ENCODE assay signal across 9 cellular contexts in the genomic region with DNA sequence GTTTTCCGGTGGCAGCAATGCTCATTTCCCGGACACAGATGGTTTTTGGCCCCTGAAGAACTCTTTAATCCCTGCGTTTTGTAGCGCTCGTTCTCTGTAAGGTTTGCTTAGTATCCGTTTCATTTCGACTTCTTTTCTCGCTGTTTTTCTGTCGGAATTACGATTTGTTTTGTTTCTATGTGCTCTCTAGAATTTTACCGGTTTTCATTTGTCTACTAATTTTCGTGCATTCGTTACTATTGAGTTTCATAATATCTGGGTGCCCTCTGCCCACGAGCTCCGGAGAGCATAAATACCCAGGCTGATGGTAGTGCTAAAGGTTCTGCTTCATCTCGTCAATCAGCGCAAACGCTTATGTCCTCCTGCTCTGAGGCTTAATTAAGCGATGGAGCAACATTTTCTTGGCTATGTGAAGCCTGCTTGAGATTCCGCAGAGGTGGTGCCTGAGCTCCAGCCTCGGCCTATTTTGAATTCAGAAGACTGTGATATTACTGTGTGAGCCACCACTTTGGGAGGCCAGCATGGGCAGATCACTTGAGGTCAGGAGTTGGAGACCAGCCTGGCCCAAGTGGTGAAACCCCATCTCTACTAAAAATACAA. TPM values are rescaled to one million over a fixed set of nuclear protein-coding genes. Genes with fewer than 3 reads are reported as not detected.
DNase-seq lines count a peak whose midpoint lies in the region; ATAC-seq, FAIRE-seq and TF ChIP-seq lines count a peak whose summit lies in the region.
"Had no signal": no experiment of that assay in that cellular context is flagged by ENCODE, and none has a peak within 500 bp of the region (broad histone marks: within the 10 kb centered on the region; RNA-seq: fewer than 3 reads in every experiment).

No MANE protein-coding gene starts in this region.

- intact Hi-C loops in Caco-2 (cut with micrococcal nuclease; ENCODE audit: unreplicated experiment) = loop anchor here (1.0 kb wide), 1 partner anchor 13 kb away; no protein-coding TSS in a partner anchor

- DNase-seq in Caco-2 (no peak), RPMI7951 (ENCODE audit: low read depth) (peak; percentile 39), osteocyte (ENCODE audit: extremely low spot score, unreplicated experiment) (no peak), DMS53 treated with DMSO at 0.1 percent for 48 hours (lab: John Stamatoyannopoulos, UW; ENCODE audit: unreplicated experiment) (no peak), HTR-8/SVneo (ENCODE audit: insufficient read length, low spot score) (no peak)
- DNase-seq in effector memory CD4-positive, alpha-beta T cell = no peak

- TF ChIP-seq CTCF in Caco-2 (IDR thresholded peaks at IDR 0.05; ENCODE audit: insufficient read depth in 1 of 2, low read depth in 1 of 2, low read length in 1 of 2, severe bottlenecking in 1 of 2, unreplicated experiment in 1 of 2) (no peak), osteocyte (IDR thresholded peaks at IDR 0.05) (no peak)

- H3K4me3 Mint-ChIP-seq in Caco-2 (ENCODE audit: unreplicated experiment) = peak overlapping the region; percentile 42
- peak overlapping the region; percentile 98 for H3K4me3 Mint-ChIP-seq in osteocyte (ENCODE audit: unreplicated experiment)

- H3K36me3 ChIP-seq in Caco-2 (ENCODE audit: control insufficient read depth, insufficient read depth, low read length) = no peaks in the 10 kb centered on the region
- H3K36me3 ChIP-seq in effector memory CD4-positive, alpha-beta T cell (ENCODE audit: control insufficient read depth, insufficient read depth, low read length) = no peaks in the 10 kb centered on the region

- H3K27me3 Mint-ChIP-seq in Caco-2 (ENCODE audit: insufficient read depth, unreplicated experiment) (no peaks in the 10 kb centered on the region), osteocyte (ENCODE audit: unreplicated experiment) (no peaks in the 10 kb centered on the region)

- H3K4me1 Mint-ChIP-seq in Caco-2 (ENCODE audit: low read depth, unreplicated experiment) (no peaks in the 10 kb centered on the region), osteocyte (ENCODE audit: unreplicated experiment) (peaks cover 42% of the 10 kb centered on the region)

- POLR2A ChIA-PET in Caco-2 (lab: Charles Lee) = no interaction called here

- H3K9me3 Mint-ChIP-seq in Caco-2 (ENCODE audit: unreplicated experiment) = no peaks in the 10 kb centered on the region
- H3K9me3 Mint-ChIP-seq in osteocyte (ENCODE audit: unreplicated experiment) = no peaks in the 10 kb centered on the region

- H3K4me3 ChIP-seq in Caco-2 (ENCODE audit: low read depth, low read length) = no peak overlapping the region
- H3K4me3 ChIP-seq in effector memory CD4-positive, alpha-beta T cell (ENCODE audit: insufficient read depth, low read depth, low read length, poor library complexity, severe bottlenecking) = peak overlapping the region; percentile 70

- H3K27ac Mint-ChIP-seq in Caco-2 (ENCODE audit: unreplicated experiment) (no peak overlapping the region), osteocyte (ENCODE audit: unreplicated experiment) (peak overlapping the region; percentile 100)

- CTCF ChIA-PET in Caco-2 (lab: Charles Lee) = no interaction called here

- no peaks in the 10 kb centered on the region for H3K4me1 ChIP-seq in Caco-2
- H3K4me1 ChIP-seq in effector memory CD4-positive, alpha-beta T cell (ENCODE audit: control insufficient read depth, insufficient read depth, low read length, poor library complexity, severe bottlenecking) = peaks cover 11% of the 10 kb centered on the region

- peak overlapping the region; percentile 95 for H3K27ac ChIP-seq in effector memory CD4-positive, alpha-beta T cell (ENCODE audit: insufficient read depth, low read length, poor library complexity, severe bottlenecking)

- ATAC-seq in HG03439 (IDR thresholded peaks at IDR 0.05; ENCODE audit: unreplicated experiment) = no peak
- no peak for ATAC-seq in HG03571 (IDR thresholded peaks at IDR 0.05; ENCODE audit: unreplicated experiment)

- no peaks in the 10 kb centered on the region for H3K27me3 ChIP-seq in Caco-2 (replicated peaks; ENCODE audit: control insufficient read depth, insufficient read depth, low read length)
- H3K27me3 ChIP-seq in effector memory CD4-positive, alpha-beta T cell (replicated peaks; ENCODE audit: control insufficient read depth, insufficient read depth, low read length, poor library complexity, severe bottlenecking) = no peaks in the 10 kb centered on the region

- H3K36me3 Mint-ChIP-seq in Caco-2 (ENCODE audit: insufficient read depth, unreplicated experiment) = peaks cover 10% of the 10 kb centered on the region
- no peaks in the 10 kb centered on the region for H3K36me3 Mint-ChIP-seq in osteocyte (ENCODE audit: unreplicated experiment)

- BruUV-seq in Caco-2 (replicated peaks; lab: Mats Ljungman, UMichigan) = no TSS peak

- no peak for FAIRE-seq in HTR-8/SVneo (lab: Jason Lieb, UNC)
- FAIRE-seq: frontal cortex had no signal

- H3K9me3 ChIP-seq in Caco-2 = 0 out of 2 replicates have a peak, but pooled peaks cover 3% of the 10 kb centered on the region
- H3K9me3 ChIP-seq in effector memory CD4-positive, alpha-beta T cell (ENCODE audit: control insufficient read depth, low read length) = no peaks in the 10 kb centered on the region

RNA-seq across cellular contexts. Expression of a gene that starts 44.9 kb away (rescaled TPM):
- total RNA-seq in Caco-2 (2022) (3.1 and 4.1 TPM in 2 replicates), osteocyte (5.2 and 5.3 TPM in 2 replicates)
- 2.6 and 3.2 TPM in 2 replicates for total RNA-seq in RPMI7951 (2014; rRNA removed; shearing (Covaris generic))
